ENCODE assay signal across 8 cellular contexts in the genomic region with DNA sequence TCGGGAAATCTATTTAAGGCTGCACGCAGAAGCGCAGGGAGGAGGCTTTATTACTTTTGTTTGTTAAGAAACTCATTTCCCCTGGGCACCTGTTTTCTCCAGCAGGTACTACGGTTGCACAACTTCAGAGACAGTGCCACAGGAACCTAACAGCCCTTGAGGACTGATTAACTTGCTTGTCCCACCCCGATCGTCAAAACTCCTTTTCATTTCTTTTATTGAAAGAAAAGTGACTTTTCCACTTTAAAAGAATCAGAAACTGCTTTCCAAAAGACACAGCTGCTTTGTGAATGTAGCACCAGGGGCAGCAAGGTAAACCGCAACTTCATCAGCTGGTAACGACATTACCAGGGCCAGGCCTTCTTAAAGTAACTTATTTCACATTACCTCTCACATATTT. TPM values are rescaled to one million over a fixed set of nuclear protein-coding genes. Genes with fewer than 3 reads are reported as not detected.
DNase-seq lines count a peak whose midpoint lies in the region; ATAC-seq and TF ChIP-seq lines count a peak whose summit lies in the region.

No MANE protein-coding gene starts in this region.

- peaks cover 0 to 26% (median 2%) of the 10 kb centered on the region in 3 donors for H3K36me3 Mint-ChIP-seq in naive thymus-derived CD8-positive, alpha-beta T cell

- peak overlapping the region; percentile 86 to 96 (median 92) for H3K4me3 Mint-ChIP-seq in naive thymus-derived CD8-positive, alpha-beta T cell

- TF ChIP-seq CTCF in NB4 (IDR thresholded peaks at IDR 0.05; ENCODE audit: low read depth, low read length) (no peak), coronary artery (IDR thresholded peaks at IDR 0.05) (no peak)

- no peaks in the 10 kb centered on the region for H3K9me3 Mint-ChIP-seq in naive thymus-derived CD8-positive, alpha-beta T cell

- H3K4me1 Mint-ChIP-seq in naive thymus-derived CD8-positive, alpha-beta T cell = peaks cover 15 to 72% (median 65%) of the 10 kb centered on the region in 4 donors

- no peak for TF ChIP-seq POLR2A in NB4 (IDR thresholded peaks at IDR 0.05; ENCODE audit: extremely low read depth, insufficient read length)

- ATAC-seq in naive thymus-derived CD8-positive, alpha-beta T cell = no peak
- ATAC-seq in HG03460 (IDR thresholded peaks at IDR 0.05; ENCODE audit: unreplicated experiment) (no peak), HG03045 (IDR thresholded peaks at IDR 0.05; ENCODE audit: unreplicated experiment) (no peak)

- H3K27me3 Mint-ChIP-seq in naive thymus-derived CD8-positive, alpha-beta T cell = no peaks in the 10 kb centered on the region

- H3K27ac ChIP-seq in coronary artery = peak overlapping the region; percentile 99

- peak overlapping the region; percentile 81 for H3K4me3 ChIP-seq in GM08714 (ENCODE audit: low read length)
- H3K4me3 ChIP-seq in NB4 (ENCODE audit: low read depth, low read length) = peak overlapping the region; percentile 94
- H3K4me3 ChIP-seq in coronary artery = peak overlapping the region; percentile 95

- H3K27ac Mint-ChIP-seq in naive thymus-derived CD8-positive, alpha-beta T cell = peak overlapping the region; percentile 72 to 94 (median 92)

- DNase-seq in NB4 (ENCODE audit: low read depth) = peak; percentile 56
- no peak for DNase-seq in coronary artery (ENCODE audit: low spot score)
- peak in 4 of 10 donors; percentile 14 to 34 (median 31) for DNase-seq in naive thymus-derived CD8-positive, alpha-beta T cell
- DNase-seq in H4 (ENCODE audit: low spot score) = no peak
- no peak for DNase-seq in NCI-H345 treated with DMSO at 0.1 percent for 48 hours (lab: John Stamatoyannopoulos, UW; ENCODE audit: unreplicated experiment)

- POLR2A ChIA-PET in naive thymus-derived CD8-positive, alpha-beta T cell (lab: Charles Lee) = interaction anchor here (1.2 to 3.9 kb wide), 4 partner anchors 91 to 269 kb away, joined by 3 to 77 read pairs (median 14); a partner anchor contains a TSS

RNA-seq across cellular contexts. Expression of a gene that starts 1.5 kb away (rescaled TPM):
- 100 to 1,000 TPM; 139 to 142 TPM for total RNA-seq in naive thymus-derived CD8-positive, alpha-beta T cell
- polyA plus RNA-seq in naive thymus-derived CD8-positive, alpha-beta T cell = 10 to 100 TPM; 56.1 to 65.3 (median 60.3) TPM
- 40.9 and 45.6 TPM in 2 replicates for total RNA-seq in H4 (2014; rRNA removed; shearing (Covaris generic))
